Comparison of ENCODE assay signal across 1 cellular context in the genomic region with DNA sequence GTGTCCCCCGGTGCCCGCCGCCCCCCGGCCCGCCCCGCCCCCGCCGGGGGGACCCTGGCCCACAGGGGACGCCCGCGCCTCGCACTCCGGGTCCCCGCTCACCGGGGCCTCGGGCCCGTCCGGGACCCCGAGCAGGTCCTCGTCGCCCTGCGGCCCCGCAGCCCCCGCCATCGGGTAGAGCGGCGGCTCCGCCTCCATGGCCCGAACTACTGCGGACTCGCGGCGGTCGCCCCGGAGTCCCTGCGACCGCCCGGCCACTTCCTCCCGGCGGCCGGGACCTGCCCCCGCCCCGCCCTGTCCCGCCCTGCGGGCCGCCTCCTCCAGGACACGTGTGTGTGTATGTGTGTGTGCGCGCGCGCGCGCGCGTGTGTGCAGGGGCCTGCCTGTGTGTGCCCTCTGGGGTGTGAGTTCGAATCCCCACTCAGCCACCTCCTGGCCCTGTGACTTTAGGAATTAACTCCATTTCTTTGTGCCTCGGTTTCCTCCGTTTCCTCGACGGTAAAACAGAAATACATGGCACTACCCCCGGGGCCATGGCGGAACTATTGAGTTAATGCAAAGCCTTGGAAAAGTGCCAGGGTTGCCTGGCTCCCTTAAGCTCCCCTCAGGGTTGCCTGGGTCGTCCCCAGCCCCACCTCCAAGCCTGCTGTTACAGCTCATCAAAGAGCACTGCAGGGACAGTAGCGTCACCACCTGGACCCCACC.
TF ChIP-seq lines count a peak whose summit lies in the region.

A gene with protein sequence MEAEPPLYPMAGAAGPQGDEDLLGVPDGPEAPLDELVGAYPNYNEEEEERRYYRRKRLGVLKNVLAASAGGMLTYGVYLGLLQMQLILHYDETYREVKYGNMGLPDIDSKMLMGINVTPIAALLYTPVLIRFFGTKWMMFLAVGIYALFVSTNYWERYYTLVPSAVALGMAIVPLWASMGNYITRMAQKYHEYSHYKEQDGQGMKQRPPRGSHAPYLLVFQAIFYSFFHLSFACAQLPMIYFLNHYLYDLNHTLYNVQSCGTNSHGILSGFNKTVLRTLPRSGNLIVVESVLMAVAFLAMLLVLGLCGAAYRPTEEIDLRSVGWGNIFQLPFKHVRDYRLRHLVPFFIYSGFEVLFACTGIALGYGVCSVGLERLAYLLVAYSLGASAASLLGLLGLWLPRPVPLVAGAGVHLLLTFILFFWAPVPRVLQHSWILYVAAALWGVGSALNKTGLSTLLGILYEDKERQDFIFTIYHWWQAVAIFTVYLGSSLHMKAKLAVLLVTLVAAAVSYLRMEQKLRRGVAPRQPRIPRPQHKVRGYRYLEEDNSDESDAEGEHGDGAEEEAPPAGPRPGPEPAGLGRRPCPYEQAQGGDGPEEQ (minus strand): TSS at position 252 of the 705 bp plus-strand sequence. CDS start 54 bp downstream, at position 198.

TF ChIP-seq in K562, 482 proteins besides CTCF, POLR2A, EP300 and RAD21 (continued from another document and continues in another):
- 0 out of 2 replicates have a peak, but pooled peaks have one; percentile 34 for TF ChIP-seq ETS1 (conservative IDR thresholded peaks at IDR 0.05; ENCODE audit: control insufficient read depth, low read depth, low read length)
- no peak for TF ChIP-seq THAP12 (CRISPR knock-in tag; IDR thresholded peaks at IDR 0.05)
- peak; percentile 69 for TF ChIP-seq L3MBTL2 (IDR thresholded peaks at IDR 0.05)
- 0 out of 2 replicates have a peak, but pooled peaks have one; percentile 42 for TF ChIP-seq MTA3 (IDR thresholded peaks at IDR 0.05; ENCODE audit: borderline replicate concordance)
- 0 out of 2 replicates have a peak, but pooled peaks have one; percentile 37 for TF ChIP-seq PHF21A (IDR thresholded peaks at IDR 0.05; ENCODE audit: borderline replicate concordance, low read depth)
- TF ChIP-seq NEUROD1 (IDR thresholded peaks at IDR 0.05; ENCODE audit: borderline replicate concordance, low read depth, low read length, partially characterized antibody) = peak; percentile 42
- peak; percentile 68 for TF ChIP-seq EP400 (IDR thresholded peaks at IDR 0.05)
- TF ChIP-seq ZNF583 (CRISPR knock-in tag; IDR thresholded peaks at IDR 0.05) = 0 out of 2 replicates have a peak, but pooled peaks have one; percentile 67
- TF ChIP-seq ZBTB7A (IDR thresholded peaks at IDR 0.05; ENCODE audit: borderline replicate concordance, control insufficient read depth, low read depth, low read length) = peak; percentile 54; the same call in 1 of the 2 replicates
- no peak for TF ChIP-seq SLC30A9 (CRISPR knock-in tag; IDR thresholded peaks at IDR 0.05)
- TF ChIP-seq, protein P1, sequence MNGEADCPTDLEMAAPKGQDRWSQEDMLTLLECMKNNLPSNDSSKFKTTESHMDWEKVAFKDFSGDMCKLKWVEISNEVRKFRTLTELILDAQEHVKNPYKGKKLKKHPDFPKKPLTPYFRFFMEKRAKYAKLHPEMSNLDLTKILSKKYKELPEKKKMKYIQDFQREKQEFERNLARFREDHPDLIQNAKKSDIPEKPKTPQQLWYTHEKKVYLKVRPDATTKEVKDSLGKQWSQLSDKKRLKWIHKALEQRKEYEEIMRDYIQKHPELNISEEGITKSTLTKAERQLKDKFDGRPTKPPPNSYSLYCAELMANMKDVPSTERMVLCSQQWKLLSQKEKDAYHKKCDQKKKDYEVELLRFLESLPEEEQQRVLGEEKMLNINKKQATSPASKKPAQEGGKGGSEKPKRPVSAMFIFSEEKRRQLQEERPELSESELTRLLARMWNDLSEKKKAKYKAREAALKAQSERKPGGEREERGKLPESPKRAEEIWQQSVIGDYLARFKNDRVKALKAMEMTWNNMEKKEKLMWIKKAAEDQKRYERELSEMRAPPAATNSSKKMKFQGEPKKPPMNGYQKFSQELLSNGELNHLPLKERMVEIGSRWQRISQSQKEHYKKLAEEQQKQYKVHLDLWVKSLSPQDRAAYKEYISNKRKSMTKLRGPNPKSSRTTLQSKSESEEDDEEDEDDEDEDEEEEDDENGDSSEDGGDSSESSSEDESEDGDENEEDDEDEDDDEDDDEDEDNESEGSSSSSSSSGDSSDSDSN (IDR thresholded peaks at IDR 0.05; ENCODE audit: borderline replicate concordance in 1 of 2, low read depth in 2 of 2, low read length in 2 of 2) = 0 out of 4 replicates have a peak, but pooled peaks of 1 of the 2 experiments have one; percentile 50
- no peak for TF ChIP-seq OTX1 (CRISPR knock-in tag; IDR thresholded peaks at IDR 0.05)
- TF ChIP-seq MYBL2 (IDR thresholded peaks at IDR 0.05; ENCODE audit: low read depth) = no peak
- no peak for TF ChIP-seq MYBL2 (CRISPR knock-in tag; IDR thresholded peaks at IDR 0.05; ENCODE audit: borderline replicate concordance)
- no peak for TF ChIP-seq POU5F1 (IDR thresholded peaks at IDR 0.05; ENCODE audit: borderline replicate concordance, low read depth, low read length, partially characterized antibody)
- peak in 1 of 2 experiments; percentile 49; a peak in 1 of 4 replicates for TF ChIP-seq HDAC1 (IDR thresholded peaks at IDR 0.05)
- no peak for TF ChIP-seq TAF15 (IDR thresholded peaks at IDR 0.05; ENCODE audit: low read depth, low read length)
- peak; percentile 33 for TF ChIP-seq ZKSCAN1 (IDR thresholded peaks at IDR 0.05; ENCODE audit: low read depth, low read length)
- TF ChIP-seq SP1 (CRISPR knock-in tag; IDR thresholded peaks at IDR 0.05) = peak; percentile 51
- TF ChIP-seq MYNN (IDR thresholded peaks at IDR 0.05) = peak; percentile 34; the same call in 1 of the 2 replicates
- no peak for TF ChIP-seq MYNN (CRISPR knock-in tag; IDR thresholded peaks at IDR 0.05)
- peak; percentile 77; the same call in 1 of the 2 replicates for TF ChIP-seq MXI1 (IDR thresholded peaks at IDR 0.05; ENCODE audit: low read depth, low read length)
- peak; percentile 33 for TF ChIP-seq RBM25 (IDR thresholded peaks at IDR 0.05; ENCODE audit: low read depth, low read length, severe bottlenecking)
- TF ChIP-seq PRDM10 (IDR thresholded peaks at IDR 0.05; ENCODE audit: partially characterized antibody) = peak; percentile 11
- TF ChIP-seq ATF1 (CRISPR knock-in tag; IDR thresholded peaks at IDR 0.05) = no peak
- TF ChIP-seq ATF1 (tag; IDR thresholded peaks at IDR 0.05) = peak; percentile 60
- TF ChIP-seq HMGN3 (IDR thresholded peaks at IDR 0.05; ENCODE audit: borderline replicate concordance, extremely low read depth, insufficient read length, low read depth, low read length) = peak; percentile 55
- TF ChIP-seq CCAR2 (IDR thresholded peaks at IDR 0.05; ENCODE audit: low read depth, low read length) = no peak
- no peak for TF ChIP-seq RREB1 (CRISPR knock-in tag; IDR thresholded peaks at IDR 0.05)
- peak; percentile 78 for TF ChIP-seq RBFOX2 (IDR thresholded peaks at IDR 0.05; ENCODE audit: low read depth, low read length)
- TF ChIP-seq ZBTB17 (CRISPR knock-in tag; IDR thresholded peaks at IDR 0.05) = 0 out of 2 replicates have a peak, but pooled peaks have one; percentile 17
- peak; percentile 87 for TF ChIP-seq POLR2G (IDR thresholded peaks at IDR 0.05; ENCODE audit: low read depth, low read length)
- TF ChIP-seq CXXC5 (CRISPR knock-in tag; IDR thresholded peaks at IDR 0.05) = peak; percentile 82
- TF ChIP-seq ADNP (tag; IDR thresholded peaks at IDR 0.05) = peak; percentile 93
- TF ChIP-seq CHD4 (IDR thresholded peaks at IDR 0.05; ENCODE audit: insufficient read depth, insufficient replicate concordance, low read depth, low read length, poor library complexity, severe bottlenecking) = peak; percentile 74
- TF ChIP-seq CTBP1 (IDR thresholded peaks at IDR 0.05; ENCODE audit: borderline replicate concordance) = peak; percentile 45; the same call in 1 of the 2 replicates
- no peak for TF ChIP-seq MTF1 (CRISPR knock-in tag; IDR thresholded peaks at IDR 0.05; ENCODE audit: borderline replicate concordance)
- no peak for TF ChIP-seq ZNF143 (CRISPR knock-in tag; IDR thresholded peaks at IDR 0.05)
- TF ChIP-seq NFXL1 (CRISPR knock-in tag; IDR thresholded peaks at IDR 0.05) = no peak
- 0 out of 2 replicates have a peak, but pooled peaks have one; percentile 20 for TF ChIP-seq DPF2 (IDR thresholded peaks at IDR 0.05)
- peak; percentile 52; the same call in 1 of the 2 replicates for TF ChIP-seq KAT7 (CRISPR knock-in tag; IDR thresholded peaks at IDR 0.05; ENCODE audit: borderline replicate concordance)
- 0 out of 2 replicates have a peak, but pooled peaks have one; percentile 45 for TF ChIP-seq BCOR (IDR thresholded peaks at IDR 0.05)
